In genomic region chr10:78038791-78039547, GRCh38 we compare ENCODE assay signal across 20 cellular contexts. TPM values are rescaled to one million over a fixed set of nuclear protein-coding genes. Genes with fewer than 3 reads are reported as not detected.
DNase-seq lines count a peak whose midpoint lies in the region; ATAC-seq and TF ChIP-seq lines count a peak whose summit lies in the region.
"Had no signal": no experiment of that assay in that cellular context is flagged by ENCODE, and none has a peak within 500 bp of the region (broad histone marks: within the 10 kb centered on the region; RNA-seq: fewer than 3 reads in every experiment).

No MANE protein-coding gene starts in this region.

- CTCF ChIA-PET in SK-N-SH (lab: Yijun Ruan, JAX), result interaction anchor here (1.0 to 1.8 kb wide), 2 partner anchors 9 kb away, joined by 3 to 6 read pairs; partner anchors contain the start of gene POLR3A
- CTCF ChIA-PET in naive thymus-derived CD4-positive, alpha-beta T cell (lab: Charles Lee), result no interaction called here

- POLR2A ChIA-PET in SK-N-SH (lab: Yijun Ruan, JAX), result no interaction called here
- POLR2A ChIA-PET in activated naive CD8-positive, alpha-beta T cell treated with anti-CD3 and anti-CD28 coated beads, Interleukin-2, amount 10 ng/mL, durations not matched to agents 7 days and 5 days (lab: Charles Lee), result no interaction called here
- POLR2A ChIA-PET in naive thymus-derived CD4-positive, alpha-beta T cell (lab: Charles Lee), result interaction anchor here (0.6 kb wide), 1 partner anchor 18 kb away, joined by 3 read pairs; no protein-coding TSS in a partner anchor

- peaks cover 63% of the 10 kb centered on the region for H3K79me2 ChIP-seq in SK-N-SH (ENCODE audit: insufficient read depth)

- H3K27me3 ChIP-seq in SK-N-SH (ENCODE audit: insufficient read depth), result no peaks in the 10 kb centered on the region
- H3K27me3 ChIP-seq in naive thymus-derived CD4-positive, alpha-beta T cell (ENCODE audit: control insufficient read depth in 2 of 2, insufficient read depth in 2 of 2, low read length in 2 of 2), result no peaks in the 10 kb centered on the region
- H3K27me3 ChIP-seq: SJCRH30 had no signal

- 94% methylated on average over 5 of the region's 5 CpGs for WGBS in SK-N-SH (ENCODE audit: low lambda C conversion rate)

- no peaks in the 10 kb centered on the region for H3K9me2 ChIP-seq in SK-N-SH

- H4K20me1 ChIP-seq in SK-N-SH (ENCODE audit: insufficient read depth), result peaks cover 93% of the 10 kb centered on the region

- DNase-seq in SK-N-SH (no peak), HFF-Myc (ENCODE audit: extremely low read depth, low read depth) (no peak), nucleus accumbens (lab: John Stamatoyannopoulos, UW) (no peak)
- no peak for DNase-seq in activated naive CD8-positive, alpha-beta T cell treated with anti-CD3 and anti-CD28 coated beads, Interleukin-2, amount 10 ng/mL, durations not matched to agents 7 days and 5 days
- no peak for DNase-seq in naive thymus-derived CD4-positive, alpha-beta T cell
- DNase-seq: CD4-positive, CD25-positive, alpha-beta regulatory T cell; EL; glutamatergic neuron; kidney; midbrain; NCI-H1105; NCI-H2171 treated with DMSO at 0.1 percent for 48 hours; SJCRH30; small intestine had no signal

- peaks cover 66% of the 10 kb centered on the region for H3K36me3 Mint-ChIP-seq in activated naive CD8-positive, alpha-beta T cell treated with anti-CD3 and anti-CD28 coated beads, Interleukin-2, amount 10 ng/mL, durations not matched to agents 7 days and 5 days
- peaks cover 28 to 63% (median 35%) of the 10 kb centered on the region in 5 donors for H3K36me3 Mint-ChIP-seq in naive thymus-derived CD4-positive, alpha-beta T cell

- H3K27me3 Mint-ChIP-seq in activated naive CD8-positive, alpha-beta T cell treated with anti-CD3 and anti-CD28 coated beads, Interleukin-2, amount 10 ng/mL, durations not matched to agents 7 days and 5 days, result no peaks in the 10 kb centered on the region
- no peaks in the 10 kb centered on the region for H3K27me3 Mint-ChIP-seq in naive thymus-derived CD4-positive, alpha-beta T cell
- H3K27me3 Mint-ChIP-seq: CD4-positive, CD25-positive, alpha-beta regulatory T cell; central memory CD8-positive, alpha-beta T cell; IgD-negative memory B cell had no signal

- TF ChIP-seq CTCF in SK-N-SH (IDR thresholded peaks at IDR 0.05) (no peak), HFF-Myc (IDR thresholded peaks at IDR 0.05; ENCODE audit: low read depth, low read length, missing control alignments) (no peak)

- peaks cover 45% of the 10 kb centered on the region for H3F3A ChIP-seq in SK-N-SH (replicated peaks; ENCODE audit: insufficient read depth)

- H3K36me3 ChIP-seq in SK-N-SH (replicated peaks in 1 of 2; ENCODE audit: control insufficient read depth in 1 of 2, insufficient read depth in 2 of 2, low read length in 1 of 2), result peaks cover 76 to 83% of the 10 kb centered on the region in 2 experiments
- peaks cover 32 to 74% (median 50%) of the 10 kb centered on the region in 3 experiments for H3K36me3 ChIP-seq in naive thymus-derived CD4-positive, alpha-beta T cell (ENCODE audit: control insufficient read depth in 2 of 3, insufficient read depth in 3 of 3, low read length in 3 of 3)

- 0 out of 2 replicates have a peak overlapping the region, but pooled peaks have one; percentile 4 for H3K4me2 ChIP-seq in SK-N-SH

- TF ChIP-seq EP300 in SK-N-SH (IDR thresholded peaks at IDR 0.05; ENCODE audit: borderline replicate concordance in 1 of 2, low read depth in 1 of 2, low read length in 1 of 2), result no peak

- intact Hi-C loops in naive thymus-derived CD4-positive, alpha-beta T cell (cut with micrococcal nuclease), result no loop called here

- H3K4me1 Mint-ChIP-seq in activated naive CD8-positive, alpha-beta T cell treated with anti-CD3 and anti-CD28 coated beads, Interleukin-2, amount 10 ng/mL, durations not matched to agents 7 days and 5 days, result peaks cover 45% of the 10 kb centered on the region
- peaks cover 29 to 76% (median 61%) of the 10 kb centered on the region in 7 donors for H3K4me1 Mint-ChIP-seq in naive thymus-derived CD4-positive, alpha-beta T cell

- no peak for ATAC-seq in SK-N-SH treated with all-trans-retinoic acid at 6 μM for 48 hours
- ATAC-seq in activated naive CD8-positive, alpha-beta T cell treated with anti-CD3 and anti-CD28 coated beads, Interleukin-2, amount 10 ng/mL, durations not matched to agents 7 days and 5 days (ENCODE audit: low read depth), result no peak
- no peak for ATAC-seq in naive thymus-derived CD4-positive, alpha-beta T cell
- no peak for ATAC-seq in GM18517 (IDR thresholded peaks at IDR 0.05; ENCODE audit: unreplicated experiment)
- ATAC-seq in HG03442 (IDR thresholded peaks at IDR 0.05; ENCODE audit: unreplicated experiment), result no peak

- peaks cover 35 to 54% of the 10 kb centered on the region in 2 experiments for H3K4me1 ChIP-seq in SK-N-SH (ENCODE audit: control insufficient read depth in 1 of 2, insufficient read depth in 2 of 2, low read depth in 1 of 2, low read length in 1 of 2)
- peaks cover 31 to 34% of the 10 kb centered on the region in 2 donors for H3K4me1 ChIP-seq in naive thymus-derived CD4-positive, alpha-beta T cell (ENCODE audit: control insufficient read depth in 2 of 2, insufficient read depth in 2 of 2, low read length in 2 of 2)

- TF ChIP-seq RAD21 in SK-N-SH (IDR thresholded peaks at IDR 0.05; ENCODE audit: low read length), result no peak

- H3K9ac ChIP-seq in SK-N-SH, result no peak overlapping the region

- no peak overlapping the region for H3K27ac ChIP-seq in SK-N-SH (ENCODE audit: low read depth in 2 of 2, low read length in 1 of 2)
- H3K27ac ChIP-seq in naive thymus-derived CD4-positive, alpha-beta T cell (ENCODE audit: low read depth, low read length), result peak overlapping the region; percentile 14
- H3K27ac ChIP-seq: 22Rv1, SJCRH30 had no signal

- H2AFZ ChIP-seq in SK-N-SH (ENCODE audit: low read depth), result no peak overlapping the region

- no peak overlapping the region for H3K27ac Mint-ChIP-seq in activated naive CD8-positive, alpha-beta T cell treated with anti-CD3 and anti-CD28 coated beads, Interleukin-2, amount 10 ng/mL, durations not matched to agents 7 days and 5 days
- peak overlapping the region in 5 of 9 donors; percentile 6 to 81 (median 40) for H3K27ac Mint-ChIP-seq in naive thymus-derived CD4-positive, alpha-beta T cell

- no peaks in the 10 kb centered on the region for H3K9me3 ChIP-seq in SK-N-SH
- no peaks in the 10 kb centered on the region for H3K9me3 ChIP-seq in naive thymus-derived CD4-positive, alpha-beta T cell (ENCODE audit: control insufficient read depth in 2 of 3, low read length in 3 of 3)
- H3K9me3 ChIP-seq: SJCRH30 had no signal

- H3K4me3 Mint-ChIP-seq in activated naive CD8-positive, alpha-beta T cell treated with anti-CD3 and anti-CD28 coated beads, Interleukin-2, amount 10 ng/mL, durations not matched to agents 7 days and 5 days, result peak overlapping the region; percentile 9
- H3K4me3 Mint-ChIP-seq in naive thymus-derived CD4-positive, alpha-beta T cell, result peak overlapping the region in 3 of 10 donors; percentile 17 to 56 (median 20)
- H3K4me3 Mint-ChIP-seq: central memory CD8-positive, alpha-beta T cell had no signal

- H3K4me3 ChIP-seq in SK-N-SH (ENCODE audit: low read depth in 2 of 2, low read length in 1 of 2) (no peak overlapping the region), HFF-Myc (replicated peaks; ENCODE audit: low read depth, low read length) (peak overlapping the region; percentile 78)
- H3K4me3 ChIP-seq in naive thymus-derived CD4-positive, alpha-beta T cell (ENCODE audit: low read length), result no peak overlapping the region
- H3K4me3 ChIP-seq: SJCRH30 had no signal

- no peaks in the 10 kb centered on the region for H3K9me3 Mint-ChIP-seq in activated naive CD8-positive, alpha-beta T cell treated with anti-CD3 and anti-CD28 coated beads, Interleukin-2, amount 10 ng/mL, durations not matched to agents 7 days and 5 days
- H3K9me3 Mint-ChIP-seq in naive thymus-derived CD4-positive, alpha-beta T cell, result no peaks in the 10 kb centered on the region
- H3K9me3 Mint-ChIP-seq: CD4-positive, CD25-positive, alpha-beta regulatory T cell; central memory CD8-positive, alpha-beta T cell; IgD-negative memory B cell had no signal

TF ChIP-seq in SK-N-SH treated with all-trans-retinoic acid at 6 μM for 48 hours, 23 proteins besides CTCF, POLR2A, EP300 and RAD21 (continues in another document):
- TF ChIP-seq ZNF8 (CRISPR knock-in tag; IDR thresholded peaks at IDR 0.05) (no peak), SNAI2 (CRISPR knock-in tag; IDR thresholded peaks at IDR 0.05) (no peak), ZNF565 (CRISPR knock-in tag; conservative IDR thresholded peaks at IDR 0.05; ENCODE audit: low read depth) (no peak), RARB (CRISPR knock-in tag; IDR thresholded peaks at IDR 0.05) (no peak), GLIS3 (CRISPR knock-in tag; IDR thresholded peaks at IDR 0.05) (no peak), ZFP3 (CRISPR knock-in tag; IDR thresholded peaks at IDR 0.05) (no peak), OSR1 (CRISPR knock-in tag; IDR thresholded peaks at IDR 0.05) (no peak), ARNTL (CRISPR knock-in tag; IDR thresholded peaks at IDR 0.05; ENCODE audit: borderline replicate concordance, low read depth) (no peak)

RNA-seq across cellular contexts. Expression of gene RPS24, which starts 5.3 kb away (rescaled TPM):
- polyA plus RNA-seq in SK-N-SH (2012; rRNA removed), result 3,806 and 4,595 TPM in 2 replicates
- polyA plus RNA-seq in SK-N-SH (2012; cell fraction: cytosol; rRNA removed), result 5,571 and 7,484 TPM in 2 replicates
- 872 and 1,029 TPM in 2 replicates for polyA plus RNA-seq in SK-N-SH (2012; cell fraction: nucleus; rRNA removed)
- total RNA-seq in activated naive CD8-positive, alpha-beta T cell treated with anti-CD3 and anti-CD28 coated beads, Interleukin-2, amount 10 ng/mL, durations not matched to agents 7 days and 5 days, result 1,000 to 10,000 TPM; 1,523 to 1,613 TPM
- total RNA-seq in naive thymus-derived CD4-positive, alpha-beta T cell, result 1,000 to 10,000 TPM; 1,177 to 2,466 (median 1,673) TPM
- 1,000 to 10,000 TPM; 1,173 to 1,441 TPM for polyA plus RNA-seq in naive thymus-derived CD4-positive, alpha-beta T cell

RNA-seq across cellular contexts. Expression of gene POLR3A, which starts 9.7 kb away (rescaled TPM):
- polyA plus RNA-seq in SK-N-SH (2012; rRNA removed), result 10.8 and 14.1 TPM in 2 replicates
- polyA plus RNA-seq in SK-N-SH (2012; cell fraction: cytosol; rRNA removed), result 7.7 and 9.0 TPM in 2 replicates
- 23.2 and 30.4 TPM in 2 replicates for polyA plus RNA-seq in SK-N-SH (2012; cell fraction: nucleus; rRNA removed)
- 10 to 100 TPM; 18.7 to 20.2 TPM for total RNA-seq in activated naive CD8-positive, alpha-beta T cell treated with anti-CD3 and anti-CD28 coated beads, Interleukin-2, amount 10 ng/mL, durations not matched to agents 7 days and 5 days
- 10 to 100 TPM; 12.0 to 20.9 (median 19.0) TPM for total RNA-seq in naive thymus-derived CD4-positive, alpha-beta T cell
- 10 to 100 TPM in 1 of 2 donors, 1 to 10 TPM in 1; 5.5 to 12.3 TPM for polyA plus RNA-seq in naive thymus-derived CD4-positive, alpha-beta T cell
